ENCODE assay signal across 16 cellular contexts in genomic region chr3:38538773-38539353, GRCh38. TPM values are rescaled to one million over a fixed set of nuclear protein-coding genes. Genes with fewer than 3 reads are reported as not detected.
A peak's percentile ranks its signal among the peaks of the same experiment; 100 is the strongest.
DNase-seq lines count a peak whose midpoint lies in the region; ATAC-seq and TF ChIP-seq lines count a peak whose summit lies in the region.
"Had no signal": no experiment of that assay in that cellular context is flagged by ENCODE, and none has a peak within 500 bp of the region (broad histone marks: within the 10 kb centered on the region; RNA-seq: fewer than 3 reads in every experiment).

No MANE protein-coding gene starts in this region.

- H3K9me3 ChIP-seq in left lung = no peaks in the 10 kb centered on the region

- intact Hi-C loops in Right ventricle myocardium superior (cut with DNase I) (no loop called here), left lung (cut with DNase I) (no loop called here)

- H3K4me1 ChIP-seq in left lung = no peaks in the 10 kb centered on the region

- no peaks in the 10 kb centered on the region for H3K27me3 ChIP-seq in left lung

- peak; percentile 33 for ATAC-seq in Right ventricle myocardium superior (ENCODE audit: poor library complexity)
- peak; percentile 16 for ATAC-seq in left lung
- ATAC-seq in HG02610 (IDR thresholded peaks at IDR 0.05; ENCODE audit: unreplicated experiment) = no peak
- no peak for ATAC-seq in GM18868 (IDR thresholded peaks at IDR 0.05; ENCODE audit: unreplicated experiment)
- ATAC-seq: Panc1 had no signal

- TF ChIP-seq CTCF in left lung (IDR thresholded peaks at IDR 0.05) = no peak

- H3K36me3 ChIP-seq in left lung = peaks cover 0 to 3% of the 10 kb centered on the region in 2 donors

- no peak overlapping the region for H3K27ac ChIP-seq in left lung
- H3K27ac ChIP-seq: C4-2B had no signal

- H3K4me3 ChIP-seq in left lung = no peak overlapping the region

- DNase-seq in activated effector memory CD4-positive, alpha-beta T cell treated with anti-CD3 and anti-CD28 coated beads, Interleukin-2, amount 50 U/mL, for 16 hours = peak; percentile 46
- DNase-seq in activated effector memory CD4-positive, alpha-beta T cell treated with Interleukin-2 at 50 U/mL for 16 hours = no peak
- DNase-seq in Right ventricle myocardium superior (peak; percentile 70), left lung (no peak), SW 1271 (lab: John Stamatoyannopoulos, UW) (no peak)
- DNase-seq in activated CD4-positive, alpha-beta T cell treated with anti-CD3 and anti-CD28 coated beads, Interleukin-2, amount 50 U/mL, for 48 hours = no peak
- DNase-seq: H9, NCI-H1417 treated with DMSO at 0.1 percent for 48 hours, NCI-H2029, NCI-H510A, NCI-H82, SHP77 treated with DMSO at 0.1 percent for 48 hours had no signal

RNA-seq across cellular contexts. Expression of gene EXOG, which starts 42.7 kb away (rescaled TPM):
- 23.2 TPM for total RNA-seq in Right ventricle myocardium superior
- total RNA-seq in left lung = 10 to 100 TPM; 12.8 to 14.4 TPM

Comparison
In these comparisons a context has a peak if more than half of its experiments do, and no peak if none do; other contexts are left out.
1. DNase-seq: peak in activated effector memory CD4-positive, alpha-beta T cell treated with anti-CD3 and anti-CD28 coated beads, Interleukin-2, amount 50 U/mL, for 16 hours (single experiment) and Right ventricle myocardium superior (single experiment); none in activated effector memory CD4-positive, alpha-beta T cell treated with Interleukin-2 at 50 U/mL for 16 hours (single experiment), left lung (0 of 2), activated CD4-positive, alpha-beta T cell treated with anti-CD3 and anti-CD28 coated beads, Interleukin-2, amount 50 U/mL, for 48 hours (0 of 2) and SW 1271 (0 of 2).
2. ATAC-seq: peak in Right ventricle myocardium superior (single experiment) and left lung (single experiment); none in HG02610 (single experiment) and GM18868 (single experiment).